9 cellular contexts compared by ENCODE assay signal in the genomic region with DNA sequence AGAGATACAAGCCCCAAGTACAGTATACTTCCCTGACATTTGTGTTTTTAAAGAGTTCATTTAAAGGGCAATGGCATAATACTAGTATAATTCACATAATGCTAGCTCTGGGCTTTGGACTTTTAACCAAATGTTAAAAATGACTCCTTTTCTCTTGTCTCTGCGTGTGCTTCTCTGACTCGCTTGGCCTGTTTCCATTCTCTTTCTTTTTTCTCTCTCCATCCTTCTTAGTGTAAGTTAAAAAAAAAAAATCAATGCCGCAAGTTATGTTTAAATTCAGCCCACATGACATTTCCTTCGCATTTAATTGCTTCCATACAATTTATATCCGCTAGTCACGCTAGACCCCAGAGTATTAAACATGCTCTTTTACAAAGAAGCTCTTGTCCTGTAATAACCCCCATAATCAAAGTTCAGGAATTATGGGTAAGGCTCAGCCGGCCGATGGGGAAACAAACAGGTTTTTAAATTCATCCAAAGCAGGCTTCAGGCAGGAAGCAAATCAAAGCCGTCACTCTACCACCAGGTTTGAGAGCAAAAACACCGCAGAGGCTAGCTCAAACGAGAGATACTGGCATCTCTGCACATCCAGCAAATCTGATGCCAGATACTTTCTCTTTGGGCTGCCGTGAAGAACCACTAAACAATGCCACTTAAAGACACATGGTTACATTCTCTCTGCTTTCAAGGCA. TPM values are rescaled to one million over a fixed set of nuclear protein-coding genes. Genes with fewer than 3 reads are reported as not detected.
DNase-seq lines count a peak whose midpoint lies in the region; ATAC-seq, FAIRE-seq and TF ChIP-seq lines count a peak whose summit lies in the region.
"Had no signal": no experiment of that assay in that cellular context is flagged by ENCODE, and none has a peak within 500 bp of the region (broad histone marks: within the 10 kb centered on the region; RNA-seq: fewer than 3 reads in every experiment).

No MANE protein-coding gene starts in this region.

- H3K4me1 ChIP-seq in HEK293 (ENCODE audit: control insufficient read depth, insufficient read depth, low read length) (peaks cover 16% of the 10 kb centered on the region), kidney (ENCODE audit: control insufficient read depth in 1 of 2, insufficient read depth in 1 of 2, low read depth in 1 of 2, low read length in 2 of 2) (peaks cover 12 to 24% of the 10 kb centered on the region in 2 donors), spleen (peaks cover 0 to 23% (median 9%) of the 10 kb centered on the region in 6 donors)

- peaks cover 0 to 18% (median 0%) of the 10 kb centered on the region in 7 donors for H3K27me3 ChIP-seq in spleen (replicated peaks in 1 of 7)

- no peak overlapping the region for H3K4me3 ChIP-seq in HEK293 (ENCODE audit: low read depth, low read length)
- H3K4me3 ChIP-seq in kidney (ENCODE audit: low read length in 2 of 2), result peak overlapping the region; percentile 20 to 25
- H3K4me3 ChIP-seq in spleen, result peak overlapping the region in 3 of 8 donors; percentile 6 to 28 (median 22)

- no peak overlapping the region for H3K27ac ChIP-seq in HEK293 (ENCODE audit: extremely low read depth, low read depth, low read length)
- peak overlapping the region in 1 of 2 donors; percentile 58 for H3K27ac ChIP-seq in kidney (ENCODE audit: low read depth in 2 of 2, low read length in 2 of 2)
- H3K27ac ChIP-seq in spleen, result peak overlapping the region in 5 of 8 donors; percentile 1 to 48 (median 29)

- no peak overlapping the region for H3K4me3 Mint-ChIP-seq in MCF 10A (ENCODE audit: unreplicated experiment)
- H3K4me3 Mint-ChIP-seq in activated CD8-positive, alpha-beta memory T cell treated with anti-CD3 and anti-CD28 coated beads, Interleukin-2, amount 10 ng/mL, durations not matched to agents 7 days and 5 days, result no peak overlapping the region

- H3K27me3 Mint-ChIP-seq in MCF 10A (ENCODE audit: insufficient read depth, unreplicated experiment), result no peaks in the 10 kb centered on the region
- H3K27me3 Mint-ChIP-seq in activated CD8-positive, alpha-beta memory T cell treated with anti-CD3 and anti-CD28 coated beads, Interleukin-2, amount 10 ng/mL, durations not matched to agents 7 days and 5 days, result peaks cover 18% of the 10 kb centered on the region

- CTCF ChIA-PET in HEK293 (lab: Yijun Ruan, JAX), result interaction anchor here (0.8 kb wide), 1 partner anchor 108 kb away, joined by 3 read pairs; no protein-coding TSS in a partner anchor
- CTCF ChIA-PET in MCF 10A (lab: Yijun Ruan, JAX), result interaction anchor here (0.6 to 1.7 kb wide), 3 partner anchors 70 to 595 kb away, joined by 3 to 6 read pairs (median 3); no protein-coding TSS in a partner anchor
- CTCF ChIA-PET in activated CD8-positive, alpha-beta memory T cell treated with anti-CD3 and anti-CD28 coated beads, Interleukin-2, amount 10 ng/mL, durations not matched to agents 7 days and 5 days (lab: Charles Lee), result interaction anchor here (0.9 kb wide), 1 partner anchor 69 kb away, joined by 3 read pairs; no protein-coding TSS in a partner anchor

- POLR2A ChIA-PET in HEK293 (lab: Yijun Ruan, JAX) (interaction anchor here (0.8 to 1.1 kb wide), 2 partner anchors 11 to 19 kb away, joined by 3 to 5 read pairs; a partner anchor contains a TSS), MCF 10A (lab: Yijun Ruan, JAX) (interaction anchor here (0.6 to 2.4 kb wide), 4 partner anchors 10 to 198 kb away, joined by 3 to 20 read pairs (median 4); a partner anchor contains a TSS)

- peak overlapping the region; percentile 51 for H3K27ac Mint-ChIP-seq in MCF 10A (ENCODE audit: low read depth, unreplicated experiment)
- no peak overlapping the region for H3K27ac Mint-ChIP-seq in activated CD8-positive, alpha-beta memory T cell treated with anti-CD3 and anti-CD28 coated beads, Interleukin-2, amount 10 ng/mL, durations not matched to agents 7 days and 5 days

- no peak for FAIRE-seq in kidney (lab: Jason Lieb, UNC)

- no peak for ATAC-seq in HG03108 (IDR thresholded peaks at IDR 0.05; ENCODE audit: unreplicated experiment)
- no peak for ATAC-seq in activated CD8-positive, alpha-beta memory T cell treated with anti-CD3 and anti-CD28 coated beads, Interleukin-2, amount 10 ng/mL, durations not matched to agents 7 days and 5 days

- no peaks in the 10 kb centered on the region for H3K9me3 ChIP-seq in HEK293 (ENCODE audit: control insufficient read depth, insufficient read depth, low read depth, low read length)
- no peaks in the 10 kb centered on the region for H3K9me3 ChIP-seq in kidney (ENCODE audit: control insufficient read depth in 1 of 2, low read length in 2 of 2)
- no peaks in the 10 kb centered on the region for H3K9me3 ChIP-seq in spleen

- TF ChIP-seq CTCF in HEK293 (tag by site-specific recombination; IDR thresholded peaks at IDR 0.05) (no peak), MCF 10A (IDR thresholded peaks at IDR 0.05; ENCODE audit: unreplicated experiment) (no peak), kidney (IDR thresholded peaks at IDR 0.05; ENCODE audit: borderline replicate concordance, extremely low read depth, insufficient read depth) (no peak), spleen (IDR thresholded peaks at IDR 0.05 in 8 of 11, conservative IDR thresholded peaks at IDR 0.05 in 3 of 11) (no peak)

- no peak for TF ChIP-seq POLR2A in spleen (IDR thresholded peaks at IDR 0.05)

- H3K36me3 ChIP-seq in HEK293 (ENCODE audit: control insufficient read depth in 2 of 2, insufficient read depth in 1 of 2, low read length in 2 of 2) (no peaks in the 10 kb centered on the region), kidney (ENCODE audit: control insufficient read depth in 1 of 2, insufficient read depth in 2 of 2, low read length in 2 of 2) (no peaks in the 10 kb centered on the region), spleen (no peaks in the 10 kb centered on the region)

- intact Hi-C loops in MCF 10A (cut with micrococcal nuclease) (no loop called here), kidney (cut with DNase I) (no loop called here), spleen (cut with DNase I; ENCODE audit: low total_unique reads) (no loop called here)

- peaks cover 16% of the 10 kb centered on the region for H3K36me3 Mint-ChIP-seq in MCF 10A (ENCODE audit: insufficient read depth, unreplicated experiment)
- H3K36me3 Mint-ChIP-seq in activated CD8-positive, alpha-beta memory T cell treated with anti-CD3 and anti-CD28 coated beads, Interleukin-2, amount 10 ng/mL, durations not matched to agents 7 days and 5 days, result peaks cover 1% of the 10 kb centered on the region

- no TSS peak for BruUV-seq in MCF 10A (replicated peaks; lab: Mats Ljungman, UMichigan)

- DNase-seq in MCF 10A (ENCODE audit: unreplicated experiment) (no peak), kidney (no peak), spleen (no peak), NCI-H82 treated with DMSO at 0.1 percent for 48 hours (lab: John Stamatoyannopoulos, UW; ENCODE audit: unreplicated experiment) (no peak), GDM1 (lab: John Stamatoyannopoulos, UW) (no peak)
- DNase-seq in activated CD8-positive, alpha-beta memory T cell treated with anti-CD3 and anti-CD28 coated beads, Interleukin-2, amount 10 ng/mL, durations not matched to agents 7 days and 5 days, result no peak
- DNase-seq: activated gamma-delta T cell had no signal

- peaks cover 20% of the 10 kb centered on the region for H3K4me1 Mint-ChIP-seq in MCF 10A (ENCODE audit: insufficient read depth, unreplicated experiment)
- H3K4me1 Mint-ChIP-seq in activated CD8-positive, alpha-beta memory T cell treated with anti-CD3 and anti-CD28 coated beads, Interleukin-2, amount 10 ng/mL, durations not matched to agents 7 days and 5 days, result no peaks in the 10 kb centered on the region

- 60 to 76% (median 71%) methylated on average over 12 of the region's 12 CpGs for WGBS in spleen, 5 donors

- peak overlapping the region in 1 of 2 donors; percentile 13 for H3K9ac ChIP-seq in kidney (ENCODE audit: low read length in 2 of 2)

- no peaks in the 10 kb centered on the region for H3K9me3 Mint-ChIP-seq in MCF 10A (ENCODE audit: unreplicated experiment)
- no peaks in the 10 kb centered on the region for H3K9me3 Mint-ChIP-seq in activated CD8-positive, alpha-beta memory T cell treated with anti-CD3 and anti-CD28 coated beads, Interleukin-2, amount 10 ng/mL, durations not matched to agents 7 days and 5 days (ENCODE audit: low read depth)

TF ChIP-seq in HEK293, 187 proteins besides CTCF, POLR2A, EP300 and RAD21 (continues in another document):
- TF ChIP-seq ZNF211 (tag by site-specific recombination; IDR thresholded peaks at IDR 0.05; ENCODE audit: low read depth) (no peak), ZNF843 (tag by site-specific recombination; IDR thresholded peaks at IDR 0.05) (0 out of 2 replicates have a peak, but pooled peaks have one; percentile 27), ZNF629 (tag by site-specific recombination; IDR thresholded peaks at IDR 0.05) (0 out of 2 replicates have a peak, but pooled peaks have one; percentile 23), ZNF596 (tag by site-specific recombination; IDR thresholded peaks at IDR 0.05) (0 out of 2 replicates have a peak, but pooled peaks have one; percentile 15), ZEB2 (tag by site-specific recombination; IDR thresholded peaks at IDR 0.05) (0 out of 2 replicates have a peak, but pooled peaks have one; percentile 57), ZNF76 (tag by site-specific recombination; IDR thresholded peaks at IDR 0.05; ENCODE audit: borderline replicate concordance, low read depth) (peak; percentile 51; the same call in 1 of the 2 replicates), ZNF155 (tag by site-specific recombination; IDR thresholded peaks at IDR 0.05) (no peak)
- TF ChIP-seq, protein P1, sequence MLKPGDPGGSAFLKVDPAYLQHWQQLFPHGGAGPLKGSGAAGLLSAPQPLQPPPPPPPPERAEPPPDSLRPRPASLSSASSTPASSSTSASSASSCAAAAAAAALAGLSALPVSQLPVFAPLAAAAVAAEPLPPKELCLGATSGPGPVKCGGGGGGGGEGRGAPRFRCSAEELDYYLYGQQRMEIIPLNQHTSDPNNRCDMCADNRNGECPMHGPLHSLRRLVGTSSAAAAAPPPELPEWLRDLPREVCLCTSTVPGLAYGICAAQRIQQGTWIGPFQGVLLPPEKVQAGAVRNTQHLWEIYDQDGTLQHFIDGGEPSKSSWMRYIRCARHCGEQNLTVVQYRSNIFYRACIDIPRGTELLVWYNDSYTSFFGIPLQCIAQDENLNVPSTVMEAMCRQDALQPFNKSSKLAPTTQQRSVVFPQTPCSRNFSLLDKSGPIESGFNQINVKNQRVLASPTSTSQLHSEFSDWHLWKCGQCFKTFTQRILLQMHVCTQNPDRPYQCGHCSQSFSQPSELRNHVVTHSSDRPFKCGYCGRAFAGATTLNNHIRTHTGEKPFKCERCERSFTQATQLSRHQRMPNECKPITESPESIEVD (tag by site-specific recombination; IDR thresholded peaks at IDR 0.05), result peak; percentile 92

RNA-seq across cellular contexts. Expression of a gene that starts 19.3 kb away (rescaled TPM):
- 52.9 and 54.9 TPM in 2 replicates for total RNA-seq in MCF 10A (2022)
- 117 TPM for total RNA-seq in kidney
- 23.3 TPM for polyA plus RNA-seq in kidney (ENCODE audit: insufficient read depth, low read depth, low replicate concordance)
- total RNA-seq in spleen, result 10 to 100 TPM; 43.5 to 70.6 (median 63.7) TPM
- polyA plus RNA-seq in spleen, result 10 to 100 TPM in 1 of 3 donors, 1 to 10 TPM in 2; 8.4 to 15.3 (median 8.8) TPM
- 1 to 10 TPM; 1.8 to 3.8 TPM for total RNA-seq in activated CD8-positive, alpha-beta memory T cell treated with anti-CD3 and anti-CD28 coated beads, Interleukin-2, amount 10 ng/mL, durations not matched to agents 7 days and 5 days

Comparison
In these comparisons a context has a peak if more than half of its experiments do, and no peak if none do; other contexts are left out.
1. RNA of a gene that starts 19.3 kb away (total RNA-seq): 117 TPM in kidney (single experiment), 43.5 to 70.6 TPM in spleen and 52.9 to 54.9 TPM in MCF 10A; 1.8 to 3.8 TPM in activated CD8-positive, alpha-beta memory T cell treated with anti-CD3 and anti-CD28 coated beads, Interleukin-2, amount 10 ng/mL, durations not matched to agents 7 days and 5 days; every median in the first group is over 4 times any median in the second.